9 cellular contexts compared by ENCODE assay signal in the genomic region with DNA sequence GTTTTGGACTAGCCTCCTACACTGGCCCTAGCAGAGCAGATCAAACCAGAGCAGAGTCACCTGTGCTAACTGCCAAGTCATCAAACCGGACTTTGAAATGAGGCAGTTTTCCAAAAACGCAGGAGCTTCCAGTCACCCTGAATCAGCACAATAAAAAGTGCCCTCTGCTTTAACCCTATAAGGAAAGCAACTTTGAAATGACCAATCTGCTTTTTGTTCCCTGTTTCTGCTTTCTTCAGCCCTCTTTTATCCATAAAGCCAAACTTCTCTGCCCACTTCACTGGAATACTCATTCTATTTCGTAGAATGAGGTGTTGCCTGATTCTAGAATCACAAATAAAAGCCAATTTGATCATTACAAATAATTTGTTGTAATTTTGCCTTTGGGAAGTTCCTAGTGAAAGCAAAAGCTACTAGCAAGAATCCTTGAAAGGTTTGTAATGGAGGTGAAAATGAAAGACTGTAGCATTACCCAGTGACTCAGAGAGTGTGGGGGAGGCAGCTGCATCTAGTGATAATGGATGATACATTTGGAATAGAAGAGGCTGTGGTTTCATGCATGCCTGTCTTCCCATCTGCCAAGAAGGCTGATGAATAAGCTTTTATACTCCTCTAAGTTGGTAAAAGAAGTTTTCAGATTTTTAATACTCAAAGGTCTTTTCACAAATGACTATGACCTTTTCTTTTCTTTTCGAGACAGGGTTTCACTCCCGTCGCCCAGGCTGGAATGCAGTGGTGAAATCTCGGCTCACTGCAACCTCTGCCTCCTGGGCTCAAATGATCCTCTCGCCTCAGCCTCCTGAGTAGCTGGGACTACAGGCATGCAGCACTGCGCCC. TPM values are rescaled to one million over a fixed set of nuclear protein-coding genes. Genes with fewer than 3 reads are reported as not detected.
DNase-seq lines count a peak whose midpoint lies in the region; ATAC-seq and TF ChIP-seq lines count a peak whose summit lies in the region.
"Had no signal": no experiment of that assay in that cellular context is flagged by ENCODE, and none has a peak within 500 bp of the region (broad histone marks: within the 10 kb centered on the region; RNA-seq: fewer than 3 reads in every experiment).

No MANE protein-coding gene starts in this region.

- peak overlapping the region; percentile 51 for H2AFZ ChIP-seq in parathyroid adenoma

- H3K4me1 ChIP-seq in parathyroid adenoma = peaks cover 4% of the 10 kb centered on the region

- H3K27ac ChIP-seq in parathyroid adenoma = peak overlapping the region; percentile 47

- no peaks in the 10 kb centered on the region for H3K27me3 ChIP-seq in parathyroid adenoma (ENCODE audit: control insufficient read depth, insufficient read depth, low read length)

- H3K36me3 ChIP-seq in parathyroid adenoma (ENCODE audit: control insufficient read depth, insufficient read depth, low read length) = no peaks in the 10 kb centered on the region

- H3K79me2 ChIP-seq in parathyroid adenoma = no peaks in the 10 kb centered on the region

- no peak for TF ChIP-seq CTCF in parathyroid adenoma (IDR thresholded peaks at IDR 0.05)

- ATAC-seq in GM18868 (IDR thresholded peaks at IDR 0.05; ENCODE audit: unreplicated experiment) (no peak), HG02642 (IDR thresholded peaks at IDR 0.05; ENCODE audit: poor library complexity, unreplicated experiment) (no peak)

- H3K4me2 ChIP-seq in parathyroid adenoma (ENCODE audit: low read length) = peak overlapping the region; percentile 48

- H3K4me3 ChIP-seq in parathyroid adenoma (ENCODE audit: low read depth, low read length) = no peak overlapping the region

- no peak overlapping the region for H3K9ac ChIP-seq in parathyroid adenoma

- H3K9me3 ChIP-seq in parathyroid adenoma (ENCODE audit: control insufficient read depth, low read length) = no peaks in the 10 kb centered on the region

- DNase-seq in EL (peak; percentile 93), RKO (ENCODE audit: low spot score) (peak; percentile 95), erythroblast (lab: John Stamatoyannopoulos, UW) (peak; percentile 75 to 87), cerebellum (ENCODE audit: low spot score) (no peak), iPS-NIHi11 (ENCODE audit: low spot score) (no peak)
- DNase-seq: naive B cell had no signal

- TF ChIP-seq POLR2A in erythroblast (IDR thresholded peaks at IDR 0.05; ENCODE audit: low read length) = no peak

RNA-seq across cellular contexts. Expression of a gene that starts 14.9 kb away (rescaled TPM):
- 1.1 TPM for total RNA-seq in cerebellum

RNA-seq across cellular contexts. Expression of a gene that starts 18.1 kb away (rescaled TPM):
- total RNA-seq in cerebellum = not detected

RNA-seq across cellular contexts. Expression of a gene that starts 33.8 kb away (rescaled TPM):
- total RNA-seq in cerebellum = not detected

RNA-seq across cellular contexts. Expression of a gene that starts 53.9 kb away (rescaled TPM):
- total RNA-seq in cerebellum = not detected

Comparison
In these comparisons a context has a peak if more than half of its experiments do, and no peak if none do; other contexts are left out.
1. DNase-seq: peak in EL (single experiment), RKO (single experiment) and erythroblast (2 of 2); none in cerebellum (single experiment) and iPS-NIHi11 (single experiment).